8 cellular contexts compared by ENCODE assay signal in the genomic region with DNA sequence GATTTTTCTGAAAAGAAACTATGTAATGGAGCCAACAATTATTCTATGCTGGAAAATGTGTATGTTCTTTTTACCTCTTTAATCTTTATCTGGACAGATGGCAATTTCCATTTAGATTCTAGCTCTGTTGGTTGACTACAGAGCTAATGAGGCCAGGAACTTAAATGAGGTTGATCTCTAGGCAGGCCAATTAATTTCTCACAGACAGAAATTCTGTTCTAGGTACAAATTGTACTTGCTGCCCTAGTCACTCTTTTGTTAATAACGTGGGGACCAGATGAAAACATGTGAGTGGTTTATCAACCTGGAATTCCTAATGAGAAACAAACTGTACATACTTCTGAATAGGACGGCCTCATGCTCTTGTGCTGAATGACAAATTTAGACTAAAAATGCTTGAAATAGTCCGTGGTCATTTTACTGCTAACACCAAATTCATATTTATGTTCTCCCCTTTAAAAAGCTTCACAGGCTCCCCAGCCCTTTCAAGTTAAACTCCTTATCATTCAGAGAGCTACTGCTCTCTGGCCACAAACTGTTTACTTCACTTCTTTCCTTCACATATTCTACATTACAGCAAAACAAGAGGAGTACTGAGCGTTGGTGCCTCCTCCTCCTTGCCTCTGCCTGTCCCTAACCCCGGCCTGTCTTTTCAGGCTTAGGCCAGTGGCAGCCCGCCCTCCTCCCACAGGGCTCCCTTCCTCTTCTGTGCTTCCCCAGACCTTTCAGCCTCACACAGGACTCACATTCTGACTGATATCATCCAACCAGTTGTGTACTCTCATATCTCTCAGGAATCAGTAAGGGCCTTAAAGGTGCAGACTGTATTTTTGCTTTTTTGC. TPM values are rescaled to one million over a fixed set of nuclear protein-coding genes. Genes with fewer than 3 reads are reported as not detected.
DNase-seq lines count a peak whose midpoint lies in the region; ATAC-seq and TF ChIP-seq lines count a peak whose summit lies in the region.

No MANE protein-coding gene starts in this region.

- no peak overlapping the region for H4K91ac ChIP-seq in neuronal stem cell (ENCODE audit: low read depth, low read length, poor library complexity)

- ATAC-seq in GM19372 (IDR thresholded peaks at IDR 0.05; ENCODE audit: low read depth, unreplicated experiment) (peak; percentile 84), HG03196 (IDR thresholded peaks at IDR 0.05; ENCODE audit: unreplicated experiment) (peak; percentile 86)

- H2BK120ac ChIP-seq in neuronal stem cell (ENCODE audit: low read depth, low read length), result no peak overlapping the region

- no peak overlapping the region for H2BK12ac ChIP-seq in neuronal stem cell (ENCODE audit: low read length)

- no peak overlapping the region for H3K23ac ChIP-seq in neuronal stem cell (ENCODE audit: low read depth, low read length, poor library complexity)

- H2BK15ac ChIP-seq in neuronal stem cell (ENCODE audit: low read length), result no peak overlapping the region

- no peaks in the 10 kb centered on the region for H3K4me1 ChIP-seq in fibroblast of lung (ENCODE audit: control insufficient read depth, extremely low read depth, insufficient read depth, low read length)
- peaks cover 4 to 16% of the 10 kb centered on the region in 2 donors for H3K4me1 ChIP-seq in neuronal stem cell (ENCODE audit: control insufficient read depth in 2 of 2, insufficient read depth in 1 of 2, low read depth in 1 of 2, low read length in 2 of 2)

- no peak overlapping the region for H2AK5ac ChIP-seq in neuronal stem cell (ENCODE audit: low read depth, low read length)

- peak; percentile 87 for DNase-seq in CD1c-positive myeloid dendritic cell (ENCODE audit: extremely low spot score)
- DNase-seq in SK-N-DZ (ENCODE audit: low spot score), result peak; percentile 84
- no peak for DNase-seq in fibroblast of lung (ENCODE audit: low read depth in 2 of 2)
- peak; percentile 23 for DNase-seq in neuronal stem cell (ENCODE audit: low spot score)
- DNase-seq in mesenteric fat pad (ENCODE audit: low spot score), result no peak
- no peak for DNase-seq in cortex of kidney (lab: John Stamatoyannopoulos, UW)

- H3K9ac ChIP-seq in fibroblast of lung (ENCODE audit: insufficient read depth, low read length) (no peak overlapping the region), neuronal stem cell (ENCODE audit: low read depth, low read length, poor library complexity) (no peak overlapping the region)

- H3K9me3 ChIP-seq in fibroblast of lung (ENCODE audit: control insufficient read depth, insufficient read depth, low read depth, low read length) (no peaks in the 10 kb centered on the region), neuronal stem cell (replicated peaks in 1 of 2; ENCODE audit: control insufficient read depth in 2 of 2, insufficient read depth in 1 of 2, low read depth in 1 of 2, low read length in 2 of 2) (no peaks in the 10 kb centered on the region)

- H4K8ac ChIP-seq in neuronal stem cell (ENCODE audit: low read depth, low read length), result no peak overlapping the region

- no peak overlapping the region for H3K4ac ChIP-seq in neuronal stem cell (ENCODE audit: low read length)

- H3K27me3 ChIP-seq in fibroblast of lung (ENCODE audit: control insufficient read depth, insufficient read depth, low read length) (no peaks in the 10 kb centered on the region), neuronal stem cell (ENCODE audit: control insufficient read depth in 3 of 3, insufficient read depth in 3 of 3, low read depth in 1 of 3, low read length in 3 of 3) (no peaks in the 10 kb centered on the region)

- WGBS in neuronal stem cell (ENCODE audit: extremely low coverage in 2 of 2, insufficient read length in 2 of 2, insufficient replicate concordance in 1 of 2), 2 donors, result no CpG with 5 or more reads among the region's 6 CpGs

- no peaks in the 10 kb centered on the region for H4K20me1 ChIP-seq in fibroblast of lung (ENCODE audit: control insufficient read depth, extremely low read depth, insufficient read depth, low read length)

- H3K18ac ChIP-seq in neuronal stem cell (ENCODE audit: low read length), result no peak overlapping the region

- no peak overlapping the region for H3K4me2 ChIP-seq in fibroblast of lung (ENCODE audit: extremely low read depth, insufficient read depth, low read length)
- H3K4me2 ChIP-seq in neuronal stem cell (ENCODE audit: insufficient read depth, low read length, poor library complexity, severe bottlenecking), result peak overlapping the region; percentile 21

- H3K36me3 ChIP-seq in fibroblast of lung (ENCODE audit: control insufficient read depth, insufficient read depth, low read length), result no peaks in the 10 kb centered on the region
- H3K36me3 ChIP-seq in neuronal stem cell (replicated peaks in 1 of 2; ENCODE audit: control insufficient read depth in 2 of 2, insufficient read depth in 2 of 2, low read length in 2 of 2), result no peaks in the 10 kb centered on the region

- H3K79me1 ChIP-seq in neuronal stem cell (ENCODE audit: low read depth, low read length), result no peaks in the 10 kb centered on the region

- H2BK5ac ChIP-seq in neuronal stem cell (ENCODE audit: low read length), result no peak overlapping the region

- no peak overlapping the region for H3K4me3 ChIP-seq in fibroblast of lung (replicated peaks in 1 of 4; ENCODE audit: control extremely low read depth in 1 of 4, insufficient read depth in 1 of 4, low read depth in 3 of 4, low read length in 4 of 4)
- no peak overlapping the region for H3K4me3 ChIP-seq in neuronal stem cell (ENCODE audit: low read length in 2 of 2)

- no peaks in the 10 kb centered on the region for H3K79me2 ChIP-seq in fibroblast of lung (ENCODE audit: control insufficient read depth, insufficient read depth, low read length)

- H3K14ac ChIP-seq in neuronal stem cell (ENCODE audit: low read length), result no peak overlapping the region

- H2AFZ ChIP-seq in fibroblast of lung (ENCODE audit: low read length), result peak overlapping the region; percentile 6
- peak overlapping the region; percentile 74 for H2AFZ ChIP-seq in neuronal stem cell (ENCODE audit: low read length)

- TF ChIP-seq CTCF in fibroblast of lung (conservative IDR thresholded peaks at IDR 0.05 in 1 of 2, IDR thresholded peaks at IDR 0.05 in 1 of 2; ENCODE audit: low read depth in 1 of 2, low read length in 2 of 2), result no peak

- H3K27ac ChIP-seq in fibroblast of lung (ENCODE audit: insufficient read depth, low read length) (no peak overlapping the region), neuronal stem cell (replicated peaks; ENCODE audit: low read length) (peak overlapping the region; percentile 19)

RNA-seq across cellular contexts. Expression of gene DTNBP1, which starts 41.4 kb away (rescaled TPM):
- polyA plus RNA-seq in SK-N-DZ (2014; cell fraction: cytosol; rRNA removed), result 7.1 and 10.8 TPM in 2 replicates
- polyA plus RNA-seq in SK-N-DZ (2014; cell fraction: nucleus; rRNA removed), result 6.8 and 21.8 TPM in 2 replicates
- total RNA-seq in fibroblast of lung, result 6.2 and 9.9 TPM in 2 replicates
- 13.6 and 16.6 TPM in 2 replicates for polyA plus RNA-seq in fibroblast of lung
- 13.4 and 17.3 TPM in 2 replicates for polyA plus RNA-seq in fibroblast of lung (2012)
- polyA minus RNA-seq in fibroblast of lung (ENCODE audit: low replicate concordance), result 14.7 and 15.4 TPM in 2 replicates
- polyA plus RNA-seq in neuronal stem cell (2013, experiment 1 of 2), result 18.1 TPM
- polyA plus RNA-seq in neuronal stem cell (2013, experiment 2 of 2), result 17.7 TPM
- 21.9 TPM for total RNA-seq in mesenteric fat pad

Comparison
In these comparisons a context has a peak if more than half of its experiments do, and no peak if none do; other contexts are left out.
1. DNase-seq: peak in CD1c-positive myeloid dendritic cell (single experiment), SK-N-DZ (single experiment) and neuronal stem cell (single experiment); none in fibroblast of lung (0 of 2), mesenteric fat pad (single experiment) and cortex of kidney (single experiment).